ENCODE assay signal across 10 cellular contexts in genomic region chr13:98664047-98664446, GRCh38.
DNase-seq lines count a peak whose midpoint lies in the region; ATAC-seq and TF ChIP-seq lines count a peak whose summit lies in the region.
"Had no signal": no experiment of that assay in that cellular context is flagged by ENCODE, and none has a peak within 500 bp of the region (broad histone marks: within the 10 kb centered on the region; RNA-seq: fewer than 3 reads in every experiment).

No MANE protein-coding gene starts in this region.

- no peaks in the 10 kb centered on the region for H3K9me3 Mint-ChIP-seq in activated CD4-positive, alpha-beta T cell treated with anti-CD3 and anti-CD28 coated beads, Interleukin-2, amount 10 ng/mL, durations not matched to agents 24 days and 14 days

- no peaks in the 10 kb centered on the region for H3K36me3 Mint-ChIP-seq in activated CD4-positive, alpha-beta T cell treated with anti-CD3 and anti-CD28 coated beads, Interleukin-2, amount 10 ng/mL, durations not matched to agents 24 days and 14 days (ENCODE audit: low read depth)

- peaks cover 14% of the 10 kb centered on the region for H3K4me1 Mint-ChIP-seq in activated CD4-positive, alpha-beta T cell treated with anti-CD3 and anti-CD28 coated beads, Interleukin-2, amount 10 ng/mL, durations not matched to agents 24 days and 14 days

- TF ChIP-seq CTCF in choroid plexus epithelial cell (conservative IDR thresholded peaks at IDR 0.05; ENCODE audit: low read depth, low read length), result no peak

- DNase-seq in GOT3 (lab: John Stamatoyannopoulos, UW) (peak; percentile 13), choroid plexus epithelial cell (ENCODE audit: low read depth) (peak; percentile 73), UCSD-AML1 (lab: John Stamatoyannopoulos, UW; ENCODE audit: unreplicated experiment) (no peak), posterior vena cava (ENCODE audit: low spot score) (no peak), NCI-H1417 treated with DMSO at 0.1 percent for 48 hours (lab: John Stamatoyannopoulos, UW) (no peak)
- peak; percentile 73 for DNase-seq in activated CD4-positive, alpha-beta T cell treated with anti-CD3 and anti-CD28 coated beads, Interleukin-2, amount 10 ng/mL, durations not matched to agents 24 days and 14 days
- DNase-seq in stimulated activated CD4-positive, alpha-beta T cell treated with anti-CD3 and anti-CD28 coated beads, Interleukin-4, amount 100 ng/mL, for 4 hours, result peak; percentile 49 to 74
- DNase-seq: left lung, tibial artery had no signal

- intact Hi-C loops in activated CD4-positive, alpha-beta T cell treated with anti-CD3 and anti-CD28 coated beads, Interleukin-2, amount 10 ng/mL, durations not matched to agents 24 days and 14 days (cut with micrococcal nuclease), result loop anchor here (1.0 to 10.0 kb wide), 6 partner anchors 67 to 687 kb away; partner anchors contain the start of gene FARP1
- intact Hi-C loops in posterior vena cava (cut with DNase I), result no loop called here

- H3K27me3 Mint-ChIP-seq in activated CD4-positive, alpha-beta T cell treated with anti-CD3 and anti-CD28 coated beads, Interleukin-2, amount 10 ng/mL, durations not matched to agents 24 days and 14 days, result peaks cover 18% of the 10 kb centered on the region

- H3K27ac Mint-ChIP-seq in activated CD4-positive, alpha-beta T cell treated with anti-CD3 and anti-CD28 coated beads, Interleukin-2, amount 10 ng/mL, durations not matched to agents 24 days and 14 days, result peak overlapping the region; percentile 82

- ATAC-seq in GM19035 (IDR thresholded peaks at IDR 0.05; ENCODE audit: unreplicated experiment), result no peak
- ATAC-seq: left lung had no signal

- H3K4me3 Mint-ChIP-seq in activated CD4-positive, alpha-beta T cell treated with anti-CD3 and anti-CD28 coated beads, Interleukin-2, amount 10 ng/mL, durations not matched to agents 24 days and 14 days, result peak overlapping the region; percentile 5

- H3K4me3 ChIP-seq in choroid plexus epithelial cell (ENCODE audit: low read depth, low read length), result no peak overlapping the region
- H3K4me3 ChIP-seq: left lung, tibial artery had no signal

Comparison
In these comparisons a context has a peak if more than half of its experiments do, and no peak if none do; other contexts are left out.
1. DNase-seq: peak in GOT3 (single experiment), activated CD4-positive, alpha-beta T cell treated with anti-CD3 and anti-CD28 coated beads, Interleukin-2, amount 10 ng/mL, durations not matched to agents 24 days and 14 days (single experiment), choroid plexus epithelial cell (single experiment) and stimulated activated CD4-positive, alpha-beta T cell treated with anti-CD3 and anti-CD28 coated beads, Interleukin-4, amount 100 ng/mL, for 4 hours (2 of 2); none in UCSD-AML1 (single experiment), posterior vena cava (single experiment) and NCI-H1417 treated with DMSO at 0.1 percent for 48 hours (single experiment).